ENCODE assay signal across 21 cellular contexts in the genomic region with DNA sequence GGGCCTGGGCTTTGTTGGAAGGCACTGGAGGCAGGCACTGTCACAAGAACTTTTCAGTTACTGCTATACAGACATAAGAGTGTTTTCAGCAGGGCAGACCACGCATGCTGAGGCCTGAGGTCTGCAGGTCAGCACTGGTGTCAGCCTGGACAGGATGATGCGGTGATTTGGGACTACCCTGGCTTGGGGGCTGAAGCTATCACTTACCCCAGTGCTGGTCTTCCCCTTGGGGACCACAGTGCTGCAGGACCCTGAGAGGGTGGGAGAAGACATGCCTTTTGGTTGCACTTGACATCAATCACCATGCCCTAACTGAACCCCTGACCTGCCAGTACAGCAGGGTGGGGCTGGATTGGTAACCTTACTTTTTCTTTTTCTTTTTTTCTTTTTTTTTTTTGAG. TPM values are rescaled to one million over a fixed set of nuclear protein-coding genes. Genes with fewer than 3 reads are reported as not detected.
DNase-seq lines count a peak whose midpoint lies in the region; ATAC-seq, FAIRE-seq and TF ChIP-seq lines count a peak whose summit lies in the region.
"Had no signal": no experiment of that assay in that cellular context is flagged by ENCODE, and none has a peak within 500 bp of the region (broad histone marks: within the 10 kb centered on the region; RNA-seq: fewer than 3 reads in every experiment).

No MANE protein-coding gene starts in this region.

- TF ChIP-seq RAD21 in H1 (IDR thresholded peaks at IDR 0.05 in 1 of 2, conservative IDR thresholded peaks at IDR 0.05 in 1 of 2; ENCODE audit: low read depth in 2 of 2, low read length in 2 of 2) = no peak

- no peak overlapping the region for H2BK15ac ChIP-seq in H1 (ENCODE audit: low read length)

- H3K4me3 ChIP-seq in H7 (ENCODE audit: insufficient read depth, low read depth, low read length) (no peak overlapping the region), H1 (ENCODE audit: extremely low read depth in 1 of 4, insufficient read depth in 2 of 4, low read depth in 3 of 4, low read length in 4 of 4) (no peak overlapping the region), neural progenitor cell (no peak overlapping the region), upper lobe of right lung (no peak overlapping the region)

- intact Hi-C loops in upper lobe of right lung (cut with DNase I) = no loop called here

- H4K8ac ChIP-seq in H1 (ENCODE audit: extremely low read depth, insufficient read depth, low read length) = no peak overlapping the region

- H2BK20ac ChIP-seq in H1 (ENCODE audit: low read length) = no peak overlapping the region

- H3K56ac ChIP-seq in H1 (replicated peaks; ENCODE audit: insufficient read length, low read depth, low read length) = no peak overlapping the region

- TF ChIP-seq EP300 in H1 (IDR thresholded peaks at IDR 0.05; ENCODE audit: borderline replicate concordance in 1 of 2, low read depth in 2 of 2, low read length in 2 of 2) = no peak

- H3K9me3 Mint-ChIP-seq in neural progenitor cell = no peaks in the 10 kb centered on the region
- H3K9me3 Mint-ChIP-seq: CD4-positive, CD25-positive, alpha-beta regulatory T cell; CD8-positive, alpha-beta memory T cell had no signal

- no peak overlapping the region for H3K4me3 Mint-ChIP-seq in neural progenitor cell
- H3K4me3 Mint-ChIP-seq: CD4-positive, CD25-positive, alpha-beta regulatory T cell; CD8-positive, alpha-beta memory T cell had no signal

- no peak overlapping the region for H3K4ac ChIP-seq in H1 (replicated peaks; ENCODE audit: insufficient read length, low read depth, low read length)

- H3K79me2 ChIP-seq in H1 (ENCODE audit: control insufficient read depth in 1 of 2, insufficient read depth in 2 of 2, low read length in 2 of 2) (no peaks in the 10 kb centered on the region), neural progenitor cell (ENCODE audit: low read depth) (no peaks in the 10 kb centered on the region)

- H2AFZ ChIP-seq in H1 (ENCODE audit: low read length) (no peak overlapping the region), neural progenitor cell (replicated peaks) (no peak overlapping the region)

- H3K27me3 Mint-ChIP-seq in neural progenitor cell (ENCODE audit: insufficient read depth, low read depth) = peaks cover 6% of the 10 kb centered on the region
- H3K27me3 Mint-ChIP-seq: CD4-positive, CD25-positive, alpha-beta regulatory T cell had no signal

- H3F3A ChIP-seq in neural progenitor cell (ENCODE audit: low read depth) = no peaks in the 10 kb centered on the region

- no peak overlapping the region for H3K18ac ChIP-seq in H1 (ENCODE audit: extremely low read depth, low read length)

- H3K4me1 ChIP-seq in H1 (replicated peaks in 1 of 4; ENCODE audit: control insufficient read depth in 3 of 4, insufficient read depth in 4 of 4, low read length in 3 of 4) (peaks cover 0 to 7% (median 4%) of the 10 kb centered on the region in 4 experiments; a peak in 5 of 7 replicates), neural progenitor cell (peaks cover 3% of the 10 kb centered on the region), upper lobe of right lung (no peaks in the 10 kb centered on the region)
- H3K4me1 ChIP-seq: BE2C had no signal

- no peak overlapping the region for H2AK5ac ChIP-seq in H1 (ENCODE audit: low read depth, low read length)

- peak overlapping the region; percentile 5; the same call in 1 of the 2 replicates for H2BK12ac ChIP-seq in H1 (ENCODE audit: low read depth, low read length)

- H3K27ac Mint-ChIP-seq in neural progenitor cell = peak overlapping the region; percentile 74
- H3K27ac Mint-ChIP-seq: CD4-positive, CD25-positive, alpha-beta regulatory T cell had no signal

- H3K4me1 Mint-ChIP-seq in neural progenitor cell = peaks cover 13% of the 10 kb centered on the region
- H3K4me1 Mint-ChIP-seq: CD4-positive, CD25-positive, alpha-beta regulatory T cell had no signal

- 82% methylated on average over 2 of the region's 2 CpGs; no CpG with 5 or more reads in 1 of the 2 experiments for WGBS in H1 (ENCODE audit: extremely low coverage in 1 of 2, insufficient coverage in 1 of 2, insufficient read length in 1 of 2, insufficient replicate concordance in 2 of 2, low coverage in 1 of 2, low lambda C conversion rate in 2 of 2, missing lambda C conversion rate in 1 of 2), 2 experiments

- H3K9me3 ChIP-seq in H1 (ENCODE audit: insufficient read depth in 2 of 2, low read depth in 1 of 2, low read length in 1 of 2) (0 out of 4 replicates have a peak, but pooled peaks cover 0 to 3% of the 10 kb centered on the region in 2 experiments), neural progenitor cell (ENCODE audit: low read depth) (no peaks in the 10 kb centered on the region), upper lobe of right lung (no peaks in the 10 kb centered on the region)
- H3K9me3 ChIP-seq: BE2C had no signal

- H3K27me3 ChIP-seq in H7 (ENCODE audit: control insufficient read depth, insufficient read depth, low read length) (peaks cover 1% of the 10 kb centered on the region), H1 (replicated peaks in 1 of 4; ENCODE audit: control insufficient read depth in 3 of 4, extremely low read depth in 1 of 4, insufficient read depth in 3 of 4, low read length in 3 of 4) (peaks cover 0 to 6% (median 2%) of the 10 kb centered on the region in 4 experiments; a peak in 4 of 7 replicates), neural progenitor cell (no peaks in the 10 kb centered on the region), upper lobe of right lung (no peaks in the 10 kb centered on the region)
- H3K27me3 ChIP-seq: BE2C had no signal

- no peak overlapping the region for H2BK5ac ChIP-seq in H1 (ENCODE audit: low read depth, low read length)

- DNase-seq in H7 (peak; percentile 14), H1 (ENCODE audit: low read depth in 1 of 2, low spot score in 2 of 2) (no peak), neural progenitor cell (ENCODE audit: low spot score) (no peak), upper lobe of right lung (peak; percentile 18), midbrain (lab: John Stamatoyannopoulos, UW) (no peak), NK-92 (lab: John Stamatoyannopoulos, UW; ENCODE audit: unreplicated experiment) (no peak), DMS53 (lab: John Stamatoyannopoulos, UW) (no peak)
- DNase-seq: ACHN; BE2C; C1 segment of cervical spinal cord; CD4-positive, CD25-positive, alpha-beta regulatory T cell; CD8-positive, alpha-beta memory T cell; COR-L47; DMS 273 treated with DMSO at 0.1 percent for 48 hours; KG1 had no signal

- no peak overlapping the region for H4K91ac ChIP-seq in H1 (replicated peaks; ENCODE audit: insufficient read length, low read length)

- no peak overlapping the region for H3K14ac ChIP-seq in H1 (ENCODE audit: insufficient read length)

- H3K23me2 ChIP-seq in H1 (ENCODE audit: low read depth, low read length) = no peaks in the 10 kb centered on the region

- no peaks in the 10 kb centered on the region for H3K36me3 ChIP-seq in H7 (replicated peaks; ENCODE audit: control insufficient read depth, insufficient read depth, low read length)
- H3K36me3 ChIP-seq in H1 (ENCODE audit: control insufficient read depth in 2 of 4, insufficient read depth in 4 of 4, low read length in 3 of 4) = no peaks in the 10 kb centered on the region
- no peaks in the 10 kb centered on the region for H3K36me3 ChIP-seq in neural progenitor cell
- no peaks in the 10 kb centered on the region for H3K36me3 ChIP-seq in upper lobe of right lung
- H3K36me3 ChIP-seq: BE2C had no signal

- H3K79me1 ChIP-seq in H1 (ENCODE audit: low read depth, low read length) = no peaks in the 10 kb centered on the region

- H3K9ac ChIP-seq in H1 (replicated peaks in 1 of 4; ENCODE audit: extremely low read depth in 1 of 4, low read depth in 3 of 4, low read length in 3 of 4) (no peak overlapping the region), neural progenitor cell (no peak overlapping the region)

- POLR2A ChIA-PET in H1 (lab: Charles Lee; ENCODE audit: partially characterized antibody) = no interaction called here

- no peak for FAIRE-seq in H1 (lab: Jason Lieb, UNC)
- FAIRE-seq: A204.1, G401.6, GM12892, HepG2 had no signal

- no peak for ATAC-seq in upper lobe of right lung
- ATAC-seq: HCT116, HepG2 had no signal

- H3K36me3 Mint-ChIP-seq in neural progenitor cell = no peaks in the 10 kb centered on the region
- H3K36me3 Mint-ChIP-seq: CD4-positive, CD25-positive, alpha-beta regulatory T cell; CD8-positive, alpha-beta memory T cell had no signal

- TF ChIP-seq CTCF in H1 (IDR thresholded peaks at IDR 0.05; ENCODE audit: control extremely low read depth in 1 of 3, insufficient read depth in 1 of 3, low read depth in 1 of 3, low read length in 3 of 3) (no peak), neural progenitor cell (IDR thresholded peaks at IDR 0.05) (no peak), upper lobe of right lung (IDR thresholded peaks at IDR 0.05) (no peak)

- no peak overlapping the region for H2BK120ac ChIP-seq in H1 (replicated peaks; ENCODE audit: low read depth, low read length)

- no peak for TF ChIP-seq POLR2A in H1 (IDR thresholded peaks at IDR 0.05; ENCODE audit: control extremely low read depth in 1 of 2, low read depth in 2 of 2, low read length in 2 of 2)

- CTCF ChIA-PET in H1 (lab: Charles Lee; ENCODE audit: partially characterized antibody) = interaction anchor here (0.6 to 16.5 kb wide), 12 partner anchors 14 to 284 kb away, joined by 3 to 248 read pairs (median 5); partner anchors contain the start of gene DMRTB1

- no peak overlapping the region for H4K5ac ChIP-seq in H1 (ENCODE audit: insufficient read length, low read depth, low read length)

- H4K20me1 ChIP-seq in H1 (replicated peaks in 1 of 2; ENCODE audit: control insufficient read depth in 1 of 2, insufficient read depth in 2 of 2, low read length in 2 of 2) (no peaks in the 10 kb centered on the region), neural progenitor cell (ENCODE audit: low read depth) (no peaks in the 10 kb centered on the region)

- H3K4me2 ChIP-seq in H1 (ENCODE audit: insufficient read depth in 1 of 2, low read depth in 2 of 2, low read length in 2 of 2) (no peak overlapping the region), neural progenitor cell (no peak overlapping the region)

- H3K23ac ChIP-seq in H1 (ENCODE audit: insufficient read length) = no peak overlapping the region

- H3K27ac ChIP-seq in H1 (ENCODE audit: low read depth, low read length) (no peak overlapping the region), neural progenitor cell (no peak overlapping the region), upper lobe of right lung (no peak overlapping the region)

RNA-seq across cellular contexts. Expression of gene DMRTB1, which starts 9.2 kb away (rescaled TPM):
- 0.22 and 0.55 TPM in 2 replicates for total RNA-seq in H7 (2014; rRNA removed; shearing (Covaris generic))
- 0.17 and 0.35 TPM in 2 replicates for total RNA-seq in H1 (2021; fragmentation: NEBNext Ultra II Directional; extraction: Animal tissue kit (Norgen Biotek cat#: 25700))
- polyA plus RNA-seq in H1 (2011; rRNA removed) = 0.06 and 0.22 TPM in 2 replicates
- polyA plus RNA-seq in H1 (2011; cell fraction: cytosol; rRNA removed) = 0.14 TPM
- polyA plus RNA-seq in H1 (2011; cell fraction: nucleus; rRNA removed) = not detected
- polyA plus RNA-seq in H1 (2012, experiment 1 of 2) = 0.11 to 0.15 TPM in 2 of 4 replicates, not detected in the others
- polyA plus RNA-seq in H1 (2012, experiment 2 of 2) = not detected
- polyA plus RNA-seq in H1 (2013, experiment 1 of 2) = 0.49 TPM
- 0.40 TPM for polyA plus RNA-seq in H1 (2013, experiment 2 of 2)
- polyA minus RNA-seq in H1 (2011; rRNA and poly(A)+ RNA removed) = not detected in 2 replicates
- not detected for polyA minus RNA-seq in H1 (2011; cell fraction: cytosol; rRNA and poly(A)+ RNA removed)
- polyA minus RNA-seq in H1 (2011; cell fraction: nucleus; rRNA and poly(A)+ RNA removed) = not detected
- total RNA-seq in neural progenitor cell (ENCODE audit: low replicate concordance) = not detected in 2 replicates
- not detected for total RNA-seq in upper lobe of right lung
- total RNA-seq: CD4-positive, CD25-positive, alpha-beta regulatory T cell; CD8-positive, alpha-beta memory T cell; H4; HepG2 had no signal
- polyA plus RNA-seq: CD4-positive, CD25-positive, alpha-beta regulatory T cell; CD8-positive, alpha-beta memory T cell; HepG2 had no signal

Comparison
In these comparisons a context has a peak if more than half of its experiments do, and no peak if none do; other contexts are left out.
1. DNase-seq: peak in H7 (single experiment) and upper lobe of right lung (single experiment); none in H1 (0 of 2), neural progenitor cell (single experiment), midbrain (single experiment), NK-92 (single experiment) and DMS53 (single experiment).